ENCODE assay signal across 25 cellular contexts in the genomic region with DNA sequence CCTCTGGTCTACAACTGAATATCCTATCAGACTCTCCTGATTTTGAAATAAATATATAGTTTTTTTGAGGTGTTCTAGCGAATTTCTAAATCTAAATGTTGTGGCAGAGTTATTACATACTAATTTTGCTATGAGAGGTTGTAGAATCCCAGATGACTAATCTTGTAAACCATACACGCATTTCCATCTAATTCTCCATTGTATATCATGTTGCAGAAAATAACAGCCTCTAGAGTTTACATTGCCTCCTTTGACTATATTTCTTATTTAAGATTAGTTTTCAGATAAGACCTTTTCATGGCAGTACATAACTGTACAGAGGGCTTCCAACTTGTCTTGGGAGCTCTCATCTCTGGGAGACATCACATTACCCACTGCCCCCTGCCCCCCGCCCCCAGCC. TPM values are rescaled to one million over a fixed set of nuclear protein-coding genes. Genes with fewer than 3 reads are reported as not detected.
DNase-seq lines count a peak whose midpoint lies in the region; ATAC-seq and TF ChIP-seq lines count a peak whose summit lies in the region.
"Had no signal": no experiment of that assay in that cellular context is flagged by ENCODE, and none has a peak within 500 bp of the region (broad histone marks: within the 10 kb centered on the region; RNA-seq: fewer than 3 reads in every experiment).

No MANE protein-coding gene starts in this region.

- TF ChIP-seq POLR2A in IMR-90 (IDR thresholded peaks at IDR 0.05; ENCODE audit: low read depth, low read length) = no peak

- H3K27ac Mint-ChIP-seq in nephron (peak overlapping the region; percentile 87 to 91 (median 91)), WTC11 (no peak overlapping the region)
- H3K27ac Mint-ChIP-seq: activated CD4-positive, alpha-beta memory T cell treated with anti-CD3 and anti-CD28 coated beads, Interleukin-2, amount 10 ng/mL, durations not matched to agents 7 days and 5 days; nephron progenitor cell; progenitor cell of endocrine pancreas had no signal

- H3K18ac ChIP-seq in IMR-90 (ENCODE audit: low read depth, low read length) = no peak overlapping the region; the same call in 1 of the 2 replicates

- no peaks in the 10 kb centered on the region for H3K27me3 Mint-ChIP-seq in nephron (ENCODE audit: low read depth)
- H3K27me3 Mint-ChIP-seq in WTC11 (ENCODE audit: low read depth) = no peaks in the 10 kb centered on the region
- H3K27me3 Mint-ChIP-seq: activated CD4-positive, alpha-beta memory T cell treated with anti-CD3 and anti-CD28 coated beads, Interleukin-2, amount 10 ng/mL, durations not matched to agents 7 days and 5 days; progenitor cell of endocrine pancreas had no signal

- in situ Hi-C loops in IMR-90 (cut with MboI; ENCODE audit: low sequenced_read_pairs) = no loop called here

- H3K9me3 ChIP-seq in IMR-90 (ENCODE audit: control insufficient read depth, insufficient read depth, low read length) (no peaks in the 10 kb centered on the region), adipocyte (ENCODE audit: control insufficient read depth, low read length) (no peaks in the 10 kb centered on the region)
- H3K9me3 ChIP-seq: Caco-2, stomach, transverse colon had no signal

- no peak overlapping the region; the same call in 1 of the 2 replicates for H4K5ac ChIP-seq in IMR-90 (ENCODE audit: low read depth, low read length)

- H3K4me1 ChIP-seq in ACC112 (ENCODE audit: control insufficient read depth, insufficient read depth, low read length, unreplicated experiment) (peaks cover 63% of the 10 kb centered on the region), IMR-90 (ENCODE audit: control insufficient read depth, insufficient read depth, low read length) (peaks cover 50% of the 10 kb centered on the region), adipocyte (ENCODE audit: control insufficient read depth, insufficient read depth, low read length) (peaks cover 48% of the 10 kb centered on the region)

- POLR2A ChIA-PET in IMR-90 (lab: Charles Lee; ENCODE audit: unreplicated experiment) (no interaction called here), WTC11 (lab: Charles Lee) (no interaction called here)

- H2BK15ac ChIP-seq in IMR-90 (ENCODE audit: low read depth, low read length) = peak overlapping the region; percentile 70; the same call in 2 of the 3 replicates

- H3K9me1 ChIP-seq in IMR-90 (ENCODE audit: insufficient read depth, low read length) = peaks cover 37% of the 10 kb centered on the region

- H2BK5ac ChIP-seq in IMR-90 (ENCODE audit: low read depth, low read length, poor library complexity, severe bottlenecking) = peak overlapping the region; percentile 98

- H2BK20ac ChIP-seq in IMR-90 (ENCODE audit: low read depth, low read length) = peak overlapping the region; percentile 93

- peak overlapping the region; percentile 78; the same call in 1 of the 2 replicates for H3K23ac ChIP-seq in IMR-90 (ENCODE audit: low read depth, low read length)

- peak overlapping the region; percentile 84; the same call in 1 of the 2 replicates for H2AK5ac ChIP-seq in IMR-90 (ENCODE audit: low read depth, low read length)

- H3K56ac ChIP-seq in IMR-90 (ENCODE audit: extremely low read depth, insufficient read depth, low read length) = 0 out of 2 replicates have a peak overlapping the region, but pooled peaks have one; percentile 30

- H3K4me3 ChIP-seq in ACC112 (ENCODE audit: low read depth, low read length) = no peak overlapping the region
- no peak overlapping the region for H3K4me3 ChIP-seq in IMR-90 (ENCODE audit: insufficient read depth, low read depth, low read length)
- no peak overlapping the region for H3K4me3 ChIP-seq in adipocyte (ENCODE audit: low read length)
- H3K4me3 ChIP-seq: BLaER1 treated with 17β-estradiol and CSF1 and Interleukin-3, amounts not matched to agents 10 nM and 100 nM; hepatocyte; stomach; transverse colon had no signal

- intact Hi-C loops in IMR-90 (cut with micrococcal nuclease) (loop anchor here (2.0 kb wide), 1 partner anchor 14 kb away; no protein-coding TSS in a partner anchor), left colon (cut with DNase I, micrococcal nuclease) (no loop called here)

- H2AK9ac ChIP-seq in IMR-90 (replicated peaks; ENCODE audit: low read depth, low read length, poor library complexity) = no peak overlapping the region

- TF ChIP-seq CTCF in IMR-90 (conservative IDR thresholded peaks at IDR 0.05; ENCODE audit: low read depth, low read length) (no peak), nephron (IDR thresholded peaks at IDR 0.05; ENCODE audit: unreplicated experiment in 3 of 3) (no peak), WTC11 (IDR thresholded peaks at IDR 0.05) (no peak)

- H3K36me3 ChIP-seq in ACC112 (ENCODE audit: insufficient read depth, low read length) (no peaks in the 10 kb centered on the region; the same call in 1 of the 2 replicates), IMR-90 (ENCODE audit: control insufficient read depth, insufficient read depth, low read length) (peaks cover 4% of the 10 kb centered on the region), adipocyte (ENCODE audit: control insufficient read depth, insufficient read depth, low read length, severe bottlenecking) (no peaks in the 10 kb centered on the region)
- H3K36me3 ChIP-seq: stomach, transverse colon had no signal

- H3K4me1 Mint-ChIP-seq in nephron = peaks cover 62% of the 10 kb centered on the region
- peaks cover 6% of the 10 kb centered on the region; the same call in 1 of the 2 replicates for H3K4me1 Mint-ChIP-seq in WTC11

- no peaks in the 10 kb centered on the region for H3K9me3 Mint-ChIP-seq in nephron
- no peaks in the 10 kb centered on the region for H3K9me3 Mint-ChIP-seq in WTC11
- H3K9me3 Mint-ChIP-seq: activated CD4-positive, alpha-beta memory T cell treated with anti-CD3 and anti-CD28 coated beads, Interleukin-2, amount 10 ng/mL, durations not matched to agents 7 days and 5 days; H9; nephron progenitor cell had no signal

- peaks cover 86% of the 10 kb centered on the region for H3K79me2 ChIP-seq in ACC112 (ENCODE audit: control insufficient read depth, insufficient read depth, low read length, unreplicated experiment)

- no peak overlapping the region for H3K4me3 Mint-ChIP-seq in nephron
- no peak overlapping the region for H3K4me3 Mint-ChIP-seq in WTC11
- H3K4me3 Mint-ChIP-seq: activated CD4-positive, alpha-beta memory T cell treated with anti-CD3 and anti-CD28 coated beads, Interleukin-2, amount 10 ng/mL, durations not matched to agents 7 days and 5 days; H9; nephron progenitor cell had no signal

- peak overlapping the region; percentile 87 for H2BK120ac ChIP-seq in IMR-90 (ENCODE audit: low read depth, low read length)

- peak overlapping the region; percentile 93 for H3K4ac ChIP-seq in IMR-90 (ENCODE audit: low read depth, low read length)

- DNase-seq in IMR-90 = peak; percentile 81
- peak; percentile 72 for DNase-seq in adipocyte (ENCODE audit: low read depth)
- DNase-seq in H4 (ENCODE audit: low spot score) = no peak
- DNase-seq in left colon = no peak
- DNase-seq in WTC11 (ENCODE audit: low spot score) = no peak
- DNase-seq: activated CD4-positive, alpha-beta memory T cell treated with anti-CD3 and anti-CD28 coated beads, Interleukin-2, amount 10 ng/mL, durations not matched to agents 7 days and 5 days; activated naive CD4-positive, alpha-beta T cell; Caco-2; foreskin keratinocyte; H9; left ventricle myocardium superior; NCI-H187; NCI-H69; nephron progenitor cell; stimulated activated CD4-positive, alpha-beta T cell treated with anti-CD3 and anti-CD28 coated beads, Interleukin-2, amount 100 ng/mL, for 48 hours; stomach; SW 1271; transverse colon had no signal

- peak overlapping the region; percentile 57 to 80; a peak in 3 of 4 replicates for H4K8ac ChIP-seq in IMR-90 (ENCODE audit: low read depth in 2 of 2, low read length in 2 of 2)

- dilution Hi-C loops in IMR-90 (cut with HindIII; ENCODE audit: low sequenced_read_pairs, unreplicated experiment) = no loop called here

- peaks cover 1% of the 10 kb centered on the region for H3K36me3 Mint-ChIP-seq in nephron (ENCODE audit: low read depth)
- no peaks in the 10 kb centered on the region for H3K36me3 Mint-ChIP-seq in WTC11

- H3K14ac ChIP-seq in IMR-90 (replicated peaks; ENCODE audit: low read depth, low read length) = peak overlapping the region; percentile 93; the same call in 1 of the 2 replicates

- peaks cover 27% of the 10 kb centered on the region for H4K20me1 ChIP-seq in IMR-90 (ENCODE audit: insufficient read depth, low read length)

- TF ChIP-seq RAD21 in IMR-90 (IDR thresholded peaks at IDR 0.05; ENCODE audit: low read length) = no peak

- H4K91ac ChIP-seq in IMR-90 (ENCODE audit: insufficient read depth, low read depth, low read length) = peak overlapping the region; percentile 88; the same call in 1 of the 2 replicates

- H3K9ac ChIP-seq in IMR-90 (ENCODE audit: low read depth, low read length) (peak overlapping the region; percentile 57; the same call in 1 of the 2 replicates), adipocyte (ENCODE audit: low read length) (no peak overlapping the region)
- H3K9ac ChIP-seq: BLaER1 treated with 17β-estradiol and CSF1 and Interleukin-3, amounts not matched to agents 10 nM and 100 nM; KMS-11 had no signal

- H3K27ac ChIP-seq in ACC112 (ENCODE audit: low read depth, low read length) = peak overlapping the region; percentile 86
- peak overlapping the region; percentile 100 for H3K27ac ChIP-seq in IMR-90 (ENCODE audit: insufficient read depth, low read length)
- H3K27ac ChIP-seq: BLaER1 treated with 17β-estradiol and CSF1 and Interleukin-3, amounts not matched to agents 10 nM and 100 nM; foreskin keratinocyte; hepatocyte; KMS-11; stomach; transverse colon had no signal

- ATAC-seq in IMR-90 (ENCODE audit: low read depth) (peak; percentile 60), GM19397 (IDR thresholded peaks at IDR 0.05; ENCODE audit: unreplicated experiment) (no peak), left colon (no peak), WTC11 (no peak)
- ATAC-seq: foreskin keratinocyte, left ventricle myocardium superior had no signal

- no CpG with 5 or more reads among the region's 3 CpGs for WGBS in IMR-90 (ENCODE audit: extremely low coverage in 2 of 2, insufficient read length in 1 of 2), 2 experiments

- H3K27me3 ChIP-seq in ACC112 (ENCODE audit: insufficient read depth, low read length) = no peaks in the 10 kb centered on the region
- H3K27me3 ChIP-seq in IMR-90 (ENCODE audit: control insufficient read depth, insufficient read depth, low read length) = no peaks in the 10 kb centered on the region
- H3K27me3 ChIP-seq in adipocyte (replicated peaks; ENCODE audit: control insufficient read depth, insufficient read depth, low read length) = no peaks in the 10 kb centered on the region
- H3K27me3 ChIP-seq: BLaER1 treated with 17β-estradiol and CSF1 and Interleukin-3, amounts not matched to agents 10 nM and 100 nM; foreskin keratinocyte; hepatocyte; stomach; transverse colon had no signal

- no TSS peak for BruUV-seq in IMR-90 (replicated peaks; lab: Mats Ljungman, UMichigan)

- CTCF ChIA-PET in IMR-90 (lab: Yijun Ruan, JAX) (no interaction called here), WTC11 (lab: Charles Lee) (interaction anchor here (0.7 to 1.1 kb wide), 3 partner anchors 37 to 55 kb away, joined by 3 to 6 read pairs (median 3); no protein-coding TSS in a partner anchor)

- peaks cover 27 to 75% of the 10 kb centered on the region in 2 experiments for H3K79me1 ChIP-seq in IMR-90 (ENCODE audit: low read depth in 1 of 2, low read length in 2 of 2)

- H2AFZ ChIP-seq in ACC112 (ENCODE audit: low read length, unreplicated experiment) = no peak overlapping the region
- H2AFZ ChIP-seq in IMR-90 (replicated peaks; ENCODE audit: low read length, poor library complexity) = no peak overlapping the region
- H2AFZ ChIP-seq: hepatocyte had no signal

- H3K4me2 ChIP-seq in IMR-90 (ENCODE audit: low read depth, low read length) = peak overlapping the region; percentile 88
- H3K4me2 ChIP-seq: hepatocyte, KMS-11 had no signal

RNA-seq across cellular contexts. Expression of a gene that starts 22.9 kb away (rescaled TPM):
- 31.7 and 38.0 TPM in 2 replicates for total RNA-seq in IMR-90 (2012; rRNA removed)
- polyA plus RNA-seq in IMR-90 (2012; rRNA removed) = 37.1 and 37.4 TPM in 2 replicates
- 27.3 and 29.6 TPM in 2 replicates for polyA plus RNA-seq in IMR-90 (2012; cell fraction: cytosol; rRNA removed)
- polyA plus RNA-seq in IMR-90 (2012; cell fraction: nucleus; rRNA removed; ENCODE audit: low replicate concordance) = 35.3 and 62.9 TPM in 2 replicates
- 22.8 TPM in 2 replicates for total RNA-seq in H4 (2014; rRNA removed; shearing (Covaris generic))
- total RNA-seq in left colon = 10 to 100 TPM; 31.3 to 33.9 TPM
- 23.4 to 29.4 TPM (median 25.3 TPM) in 3 replicates for total RNA-seq in WTC11 (2021)

Comparison
In these comparisons a context has a peak if more than half of its experiments do, and no peak if none do; other contexts are left out.
1. DNase-seq: peak in IMR-90 (single experiment) and adipocyte (single experiment); none in H4 (single experiment), left colon (0 of 2) and WTC11 (single experiment).